ENCODE assay signal across 2 cellular contexts in the genomic region with DNA sequence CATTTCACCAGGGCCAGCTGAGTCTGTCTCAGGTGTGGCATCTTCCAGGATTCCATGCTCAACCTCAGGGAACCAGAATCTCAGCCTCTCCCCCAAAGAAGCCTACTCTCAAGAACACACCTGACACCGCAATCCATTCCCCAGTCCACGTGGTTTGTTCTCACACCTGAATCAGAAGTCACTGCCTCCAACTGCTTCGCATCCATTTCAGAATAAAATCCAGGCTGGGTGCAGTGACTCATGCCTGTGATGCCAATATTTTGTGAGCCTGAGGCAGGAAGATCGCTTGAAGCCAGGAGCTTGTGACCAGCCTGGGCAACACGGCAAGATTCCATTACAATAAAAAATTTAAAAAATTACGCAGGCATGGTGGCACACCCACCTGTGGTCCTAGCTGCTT.
A peak's percentile ranks its signal among the peaks of the same experiment; 100 is the strongest.
TF ChIP-seq lines count a peak whose summit lies in the region.

No MANE protein-coding gene starts in this region.

TF ChIP-seq in SK-N-SH, 30 proteins besides CTCF, POLR2A, EP300 and RAD21:
- TF ChIP-seq JUND (IDR thresholded peaks at IDR 0.05) (0 out of 2 replicates have a peak, but pooled peaks have one; percentile 9), RCOR1 (IDR thresholded peaks at IDR 0.05; ENCODE audit: low read length) (no peak)

TF ChIP-seq in SK-N-SH treated with all-trans-retinoic acid at 6 μM for 48 hours, 23 proteins besides CTCF, POLR2A, EP300 and RAD21:
- TF ChIP-seq ARNTL (CRISPR knock-in tag; IDR thresholded peaks at IDR 0.05; ENCODE audit: borderline replicate concordance, low read depth) (no peak), PPARA (CRISPR knock-in tag; IDR thresholded peaks at IDR 0.05; ENCODE audit: borderline replicate concordance) (no peak), ESRRG (CRISPR knock-in tag; IDR thresholded peaks at IDR 0.05) (no peak), ZNF70 (CRISPR knock-in tag; IDR thresholded peaks at IDR 0.05) (no peak)
- TF ChIP-seq, protein P1, sequence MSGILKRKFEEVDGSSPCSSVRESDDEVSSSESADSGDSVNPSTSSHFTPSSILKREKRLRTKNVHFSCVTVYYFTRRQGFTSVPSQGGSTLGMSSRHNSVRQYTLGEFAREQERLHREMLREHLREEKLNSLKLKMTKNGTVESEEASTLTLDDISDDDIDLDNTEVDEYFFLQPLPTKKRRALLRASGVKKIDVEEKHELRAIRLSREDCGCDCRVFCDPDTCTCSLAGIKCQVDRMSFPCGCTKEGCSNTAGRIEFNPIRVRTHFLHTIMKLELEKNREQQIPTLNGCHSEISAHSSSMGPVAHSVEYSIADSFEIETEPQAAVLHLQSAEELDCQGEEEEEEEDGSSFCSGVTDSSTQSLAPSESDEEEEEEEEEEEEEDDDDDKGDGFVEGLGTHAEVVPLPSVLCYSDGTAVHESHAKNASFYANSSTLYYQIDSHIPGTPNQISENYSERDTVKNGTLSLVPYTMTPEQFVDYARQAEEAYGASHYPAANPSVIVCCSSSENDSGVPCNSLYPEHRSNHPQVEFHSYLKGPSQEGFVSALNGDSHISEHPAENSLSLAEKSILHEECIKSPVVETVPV (CRISPR knock-in tag; IDR thresholded peaks at IDR 0.05) = no peak
- TF ChIP-seq, protein P2, sequence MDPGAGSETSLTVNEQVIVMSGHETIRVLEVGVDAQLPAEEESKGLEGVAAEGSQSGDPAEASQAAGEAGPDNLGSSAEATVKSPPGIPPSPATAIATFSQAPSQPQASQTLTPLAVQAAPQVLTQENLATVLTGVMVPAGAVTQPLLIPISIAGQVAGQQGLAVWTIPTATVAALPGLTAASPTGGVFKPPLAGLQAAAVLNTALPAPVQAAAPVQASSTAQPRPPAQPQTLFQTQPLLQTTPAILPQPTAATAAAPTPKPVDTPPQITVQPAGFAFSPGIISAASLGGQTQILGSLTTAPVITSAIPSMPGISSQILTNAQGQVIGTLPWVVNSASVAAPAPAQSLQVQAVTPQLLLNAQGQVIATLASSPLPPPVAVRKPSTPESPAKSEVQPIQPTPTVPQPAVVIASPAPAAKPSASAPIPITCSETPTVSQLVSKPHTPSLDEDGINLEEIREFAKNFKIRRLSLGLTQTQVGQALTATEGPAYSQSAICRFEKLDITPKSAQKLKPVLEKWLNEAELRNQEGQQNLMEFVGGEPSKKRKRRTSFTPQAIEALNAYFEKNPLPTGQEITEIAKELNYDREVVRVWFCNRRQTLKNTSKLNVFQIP (CRISPR knock-in tag; IDR thresholded peaks at IDR 0.05; ENCODE audit: borderline replicate concordance, low read depth) = no peak
TF ChIP-seq in SK-N-SH treated with all-trans-retinoic acid at 6 μM for 48 hours: peak in this region for 0.
